ENCODE assay signal across 31 cellular contexts in the genomic region with DNA sequence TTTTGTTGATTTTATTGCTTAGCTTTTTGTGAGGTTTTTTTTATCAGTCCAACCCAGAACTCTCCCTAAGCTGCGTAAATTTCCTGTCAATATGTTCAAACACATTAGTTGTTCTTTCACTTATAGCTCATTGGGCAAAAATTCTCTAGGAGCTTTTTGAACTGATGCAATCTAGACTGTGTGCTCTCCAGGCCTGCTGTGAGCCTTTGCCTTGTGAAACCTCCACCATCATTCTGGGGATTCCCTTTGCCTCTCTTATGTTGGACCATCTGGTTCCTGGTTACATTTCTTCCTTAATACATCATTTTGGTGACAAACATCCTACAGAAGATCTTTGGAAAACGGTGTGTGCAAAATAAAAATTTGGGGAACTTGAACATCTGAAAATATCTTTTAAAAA.
DNase-seq lines count a peak whose midpoint lies in the region; ATAC-seq and TF ChIP-seq lines count a peak whose summit lies in the region.
"Had no signal": no experiment of that assay in that cellular context is flagged by ENCODE, and none has a peak within 500 bp of the region (broad histone marks: within the 10 kb centered on the region; RNA-seq: fewer than 3 reads in every experiment).

No MANE protein-coding gene starts in this region.

- H3K4me3 Mint-ChIP-seq in activated CD8-positive, alpha-beta T cell treated with anti-CD3 and anti-CD28 coated beads for 36 hours, result no peak overlapping the region
- H3K4me3 Mint-ChIP-seq in activated CD8-positive, alpha-beta T cell treated with anti-CD3 and anti-CD28 coated beads, Interleukin-2, amount 10 ng/mL, durations not matched to agents 7 days and 5 days, result no peak overlapping the region
- H3K4me3 Mint-ChIP-seq: CD8-positive, alpha-beta T cell; central memory CD8-positive, alpha-beta T cell; dendritic cell treated with granulocyte-macrophage colony-stimulating factor and Interleukin-4, amounts not matched to agents 40 ng/mL and 50 ng/mL, for 4 days; immature natural killer cell; natural killer cell treated with Interleukin-12 subunit alpha and Interleukin-12 subunit beta and Interleukin-15 and Interleukin-18, amount 100 ng/mL, for 72 hours; stimulated activated naive CD8-positive, alpha-beta T cell treated with anti-CD3 and anti-CD28 coated beads, Interleukin-15, Interleukin-2, amounts not matched to agents 100 ng/mL and 50 ng/mL, for 24 hours; T-cell; WTC11 had no signal

- H3K4me1 Mint-ChIP-seq in activated CD8-positive, alpha-beta T cell treated with anti-CD3 and anti-CD28 coated beads for 36 hours (ENCODE audit: low read depth), result no peaks in the 10 kb centered on the region
- H3K4me1 Mint-ChIP-seq in activated CD8-positive, alpha-beta T cell treated with anti-CD3 and anti-CD28 coated beads, Interleukin-2, amount 10 ng/mL, durations not matched to agents 7 days and 5 days (ENCODE audit: low read depth), result no peaks in the 10 kb centered on the region
- H3K4me1 Mint-ChIP-seq: central memory CD8-positive, alpha-beta T cell; immature natural killer cell; T-cell; WTC11 had no signal

- DNase-seq in activated CD8-positive, alpha-beta T cell treated with anti-CD3 and anti-CD28 coated beads for 36 hours, result no peak
- no peak for DNase-seq in activated CD8-positive, alpha-beta T cell treated with anti-CD3 and anti-CD28 coated beads, Interleukin-2, amount 10 ng/mL, durations not matched to agents 7 days and 5 days
- DNase-seq in UCSD-AML1 (lab: John Stamatoyannopoulos, UW; ENCODE audit: unreplicated experiment) (peak; percentile 5), fibroblast of villous mesenchyme (ENCODE audit: low read depth) (peak; percentile 54), COR-L47 (lab: John Stamatoyannopoulos, UW) (no peak), GM10248 (ENCODE audit: extremely low spot score) (no peak)
- DNase-seq in stimulated activated CD4-positive, alpha-beta T cell treated with anti-CD3 and anti-CD28 coated beads, Interleukin-4, amount 100 ng/mL, for 4 hours, result no peak
- DNase-seq: activated naive CD4-positive, alpha-beta T cell; adrenal gland; CD8-positive, alpha-beta T cell; DMS153; H7; hippocampal formation; immature natural killer cell; Kasumi-1; left colon; NCI-H1436; NCI-H2081 treated with DMSO at 0.1 percent for 48 hours; NCI-H774; T-cell had no signal

- H3K4me3 ChIP-seq in fibroblast of villous mesenchyme (ENCODE audit: low read depth, low read length), result no peak overlapping the region
- H3K4me3 ChIP-seq: adrenal gland, gastroesophageal sphincter, SJSA1, skin epidermis had no signal

- peak overlapping the region; percentile 69 for H3K27ac Mint-ChIP-seq in activated CD8-positive, alpha-beta T cell treated with anti-CD3 and anti-CD28 coated beads for 36 hours
- H3K27ac Mint-ChIP-seq in activated CD8-positive, alpha-beta T cell treated with anti-CD3 and anti-CD28 coated beads, Interleukin-2, amount 10 ng/mL, durations not matched to agents 7 days and 5 days, result no peak overlapping the region
- H3K27ac Mint-ChIP-seq: CD8-positive, alpha-beta T cell; dendritic cell treated with granulocyte-macrophage colony-stimulating factor and Interleukin-4, amounts not matched to agents 40 ng/mL and 50 ng/mL, for 4 days; immature natural killer cell; natural killer cell treated with Interleukin-12 subunit alpha and Interleukin-12 subunit beta and Interleukin-15 and Interleukin-18, amount 100 ng/mL, for 72 hours; stimulated activated naive CD8-positive, alpha-beta T cell treated with anti-CD3 and anti-CD28 coated beads, Interleukin-15, Interleukin-2, amounts not matched to agents 100 ng/mL and 50 ng/mL, for 24 hours; T-cell; WTC11 had no signal

- H3K27me3 Mint-ChIP-seq in activated CD8-positive, alpha-beta T cell treated with anti-CD3 and anti-CD28 coated beads for 36 hours, result no peaks in the 10 kb centered on the region
- H3K27me3 Mint-ChIP-seq in activated CD8-positive, alpha-beta T cell treated with anti-CD3 and anti-CD28 coated beads, Interleukin-2, amount 10 ng/mL, durations not matched to agents 7 days and 5 days (ENCODE audit: low read depth), result no peaks in the 10 kb centered on the region
- H3K27me3 Mint-ChIP-seq: central memory CD8-positive, alpha-beta T cell; dendritic cell treated with granulocyte-macrophage colony-stimulating factor and Interleukin-4, amounts not matched to agents 40 ng/mL and 50 ng/mL, for 4 days; natural killer cell treated with Interleukin-12 subunit alpha and Interleukin-12 subunit beta and Interleukin-15 and Interleukin-18, amount 100 ng/mL, for 72 hours; stimulated activated naive CD8-positive, alpha-beta T cell treated with anti-CD3 and anti-CD28 coated beads, Interleukin-15, Interleukin-2, amounts not matched to agents 100 ng/mL and 50 ng/mL, for 24 hours; T-cell had no signal

- POLR2A ChIA-PET in activated CD8-positive, alpha-beta T cell treated with anti-CD3 and anti-CD28 coated beads for 36 hours (lab: Charles Lee), result no interaction called here
- POLR2A ChIA-PET in activated CD8-positive, alpha-beta T cell treated with anti-CD3 and anti-CD28 coated beads, Interleukin-2, amount 10 ng/mL, durations not matched to agents 7 days and 5 days (lab: Charles Lee), result no interaction called here
- POLR2A ChIA-PET in GM10248 (lab: Yijun Ruan, JAX), result no interaction called here

- peak; percentile 45 for ATAC-seq in activated CD8-positive, alpha-beta T cell treated with anti-CD3 and anti-CD28 coated beads for 36 hours
- no peak for ATAC-seq in activated CD8-positive, alpha-beta T cell treated with anti-CD3 and anti-CD28 coated beads, Interleukin-2, amount 10 ng/mL, durations not matched to agents 7 days and 5 days
- no peak for ATAC-seq in HG03432 (IDR thresholded peaks at IDR 0.05; ENCODE audit: unreplicated experiment)
- ATAC-seq: CD8-positive, alpha-beta T cell; esophagus mucosa; gastroesophageal sphincter; HepG2; left colon; natural killer cell treated with Interleukin-12 subunit alpha and Interleukin-12 subunit beta and Interleukin-15 and Interleukin-18, amount 100 ng/mL, for 72 hours; T-cell; WTC11 had no signal

- TF ChIP-seq CTCF in activated CD8-positive, alpha-beta T cell treated with anti-CD3 and anti-CD28 coated beads for 36 hours (IDR thresholded peaks at IDR 0.05), result no peak
- TF ChIP-seq CTCF in fibroblast of villous mesenchyme (IDR thresholded peaks at IDR 0.05; ENCODE audit: insufficient read depth, low read depth, low read length), result no peak
- no peak for TF ChIP-seq CTCF in GM10248 (IDR thresholded peaks at IDR 0.05; ENCODE audit: control extremely low read depth, extremely low read depth, low read depth, missing control alignments)

- intact Hi-C loops in activated CD8-positive, alpha-beta T cell treated with anti-CD3 and anti-CD28 coated beads for 36 hours (cut with micrococcal nuclease), result no loop called here

- CTCF ChIA-PET in activated CD8-positive, alpha-beta T cell treated with anti-CD3 and anti-CD28 coated beads for 36 hours (lab: Charles Lee), result no interaction called here
- CTCF ChIA-PET in activated CD8-positive, alpha-beta T cell treated with anti-CD3 and anti-CD28 coated beads, Interleukin-2, amount 10 ng/mL, durations not matched to agents 7 days and 5 days (lab: Charles Lee), result no interaction called here
- CTCF ChIA-PET in GM10248 (lab: Yijun Ruan, JAX), result interaction anchor here (1.2 kb wide), 1 partner anchor 28 kb away, joined by 4 read pairs; no protein-coding TSS in a partner anchor

- H3K36me3 Mint-ChIP-seq in activated CD8-positive, alpha-beta T cell treated with anti-CD3 and anti-CD28 coated beads for 36 hours (ENCODE audit: low read depth), result no peaks in the 10 kb centered on the region
- no peaks in the 10 kb centered on the region for H3K36me3 Mint-ChIP-seq in activated CD8-positive, alpha-beta T cell treated with anti-CD3 and anti-CD28 coated beads, Interleukin-2, amount 10 ng/mL, durations not matched to agents 7 days and 5 days (ENCODE audit: low read depth)
- H3K36me3 Mint-ChIP-seq: CD8-positive, alpha-beta T cell; immature natural killer cell; T-cell; WTC11 had no signal

- H3K9me3 Mint-ChIP-seq in activated CD8-positive, alpha-beta T cell treated with anti-CD3 and anti-CD28 coated beads for 36 hours, result no peaks in the 10 kb centered on the region
- no peaks in the 10 kb centered on the region for H3K9me3 Mint-ChIP-seq in activated CD8-positive, alpha-beta T cell treated with anti-CD3 and anti-CD28 coated beads, Interleukin-2, amount 10 ng/mL, durations not matched to agents 7 days and 5 days (ENCODE audit: insufficient read depth)
- H3K9me3 Mint-ChIP-seq: dendritic cell treated with granulocyte-macrophage colony-stimulating factor and Interleukin-4, amounts not matched to agents 40 ng/mL and 50 ng/mL, for 4 days; stimulated activated naive CD8-positive, alpha-beta T cell treated with anti-CD3 and anti-CD28 coated beads, Interleukin-15, Interleukin-2, amounts not matched to agents 100 ng/mL and 50 ng/mL, for 24 hours; WTC11 had no signal

Comparison
In these comparisons a context has a peak if more than half of its experiments do, and no peak if none do; other contexts are left out.
1. DNase-seq: peak in UCSD-AML1 (single experiment) and fibroblast of villous mesenchyme (single experiment); none in activated CD8-positive, alpha-beta T cell treated with anti-CD3 and anti-CD28 coated beads for 36 hours (single experiment), activated CD8-positive, alpha-beta T cell treated with anti-CD3 and anti-CD28 coated beads, Interleukin-2, amount 10 ng/mL, durations not matched to agents 7 days and 5 days (single experiment), COR-L47 (single experiment), stimulated activated CD4-positive, alpha-beta T cell treated with anti-CD3 and anti-CD28 coated beads, Interleukin-4, amount 100 ng/mL, for 4 hours (0 of 2) and GM10248 (single experiment).